24 cellular contexts compared by ENCODE assay signal in genomic region chr2:54960118-54960517, GRCh38.
"Had no signal": no experiment of that assay in that cellular context is flagged by ENCODE, and none has a peak within 500 bp of the region (broad histone marks: within the 10 kb centered on the region; RNA-seq: fewer than 3 reads in every experiment).

No MANE protein-coding gene starts in this region.

- H3K27me3 ChIP-seq: brain microvascular endothelial cell, SJCRH30 had no signal

- H3K9me3 ChIP-seq: SJCRH30, SK-N-SH had no signal

- H3K4me3 ChIP-seq: SJCRH30 had no signal

- H3K27ac ChIP-seq: brain microvascular endothelial cell, RWPE1, SJCRH30 had no signal

- H3K4me1 ChIP-seq: SJCRH30 had no signal

- DNase-seq: activated CD4-positive, alpha-beta T cell treated with anti-CD3 and anti-CD28 coated beads for 48 hours; activated CD4-positive, alpha-beta T cell treated with anti-CD3 and anti-CD28 coated beads, Interleukin-2, amount 50 U/mL, for 4 hours; activated CD4-positive, CD25-positive, alpha-beta regulatory T cell treated with anti-CD3 and anti-CD28 coated beads, Interleukin-2, amount 50 U/mL, for 72 hours; activated CD8-positive, alpha-beta memory T cell treated with anti-CD3 and anti-CD28 coated beads for 24 hours; activated gamma-delta T cell treated with Interleukin-2 at 50 U/mL for 16 hours; activated naive CD4-positive, alpha-beta T cell treated with anti-CD3 and anti-CD28 coated beads, Interleukin-2, amount 10 ng/mL, durations not matched to agents 7 days and 5 days; activated naive CD8-positive, alpha-beta T cell treated with anti-CD3 and anti-CD28 coated beads for 36 hours; activated T-cell treated with anti-CD3 and anti-CD28 coated beads, Interleukin-2, amount 50 U/mL, for 4 hours; brain microvascular endothelial cell; cerebellar nuclear complex; KG1; MV-4-11; NCI-H1092 treated with DMSO at 0.1 percent for 48 hours; NCI-H1417 treated with DMSO at 0.1 percent for 48 hours; NCI-H1694; NCI-H2029; NCI-H2107; NCI-H226; NCI-H774; Right ventricle myocardium superior; SJCRH30; SK-N-SH; T-helper 1 cell had no signal

- H3K36me3 ChIP-seq: brain microvascular endothelial cell, SJCRH30 had no signal
